Comparison of ENCODE assay signal across 10 cellular contexts in genomic region chr11:73645972-73646631, GRCh38. TPM values are rescaled to one million over a fixed set of nuclear protein-coding genes. Genes with fewer than 3 reads are reported as not detected.
A peak's percentile ranks its signal among the peaks of the same experiment; 100 is the strongest.
DNase-seq lines count a peak whose midpoint lies in the region; ATAC-seq, FAIRE-seq and TF ChIP-seq lines count a peak whose summit lies in the region.
"Had no signal": no experiment of that assay in that cellular context is flagged by ENCODE, and none has a peak within 500 bp of the region (broad histone marks: within the 10 kb centered on the region; RNA-seq: fewer than 3 reads in every experiment).

TSS of gene PLEKHB1 (plus strand) at chr11:73646581. CDS start at chr11:73646609, 28 bp downstream.

- TF ChIP-seq EP300 in HepG2 (IDR thresholded peaks at IDR 0.05; ENCODE audit: low read depth in 2 of 2, low read length in 2 of 2) (no peak), HepG2 (CRISPR knock-in tag; IDR thresholded peaks at IDR 0.05; ENCODE audit: borderline replicate concordance) (no peak)

- H3K27me3 Mint-ChIP-seq in activated CD8-positive, alpha-beta memory T cell treated with anti-CD3 and anti-CD28 coated beads, Interleukin-2, amount 10 ng/mL, durations not matched to agents 7 days and 5 days = peaks cover 6% of the 10 kb centered on the region

- H3K36me3 Mint-ChIP-seq in activated CD8-positive, alpha-beta memory T cell treated with anti-CD3 and anti-CD28 coated beads, Interleukin-2, amount 10 ng/mL, durations not matched to agents 7 days and 5 days = no peaks in the 10 kb centered on the region

- in situ Hi-C loops in mammary epithelial cell (cut with MboI; ENCODE audit: low sequenced_read_pairs in 2 of 2) (no loop called here), HepG2 (cut with HindIII; ENCODE audit: extremely low pct_ligation_motif_present, low pct_unique_long_range_greater_than_20kb) (no loop called here)

- no peaks in the 10 kb centered on the region for H3K79me2 ChIP-seq in mammary epithelial cell (ENCODE audit: insufficient read depth, low read length)
- peaks cover 2% of the 10 kb centered on the region for H3K79me2 ChIP-seq in HepG2 (ENCODE audit: insufficient read depth, low read length)

- H4K20me1 ChIP-seq in mammary epithelial cell (ENCODE audit: insufficient read depth, low read length) (no peaks in the 10 kb centered on the region), HepG2 (ENCODE audit: insufficient read depth, low read length) (no peaks in the 10 kb centered on the region)

- no peak for FAIRE-seq in HepG2 (lab: Jason Lieb, UNC)

- H3K4me2 ChIP-seq in mammary epithelial cell (ENCODE audit: insufficient read depth, low read depth, low read length) (peak within 1 kb of the TSS; percentile 54), HepG2 (ENCODE audit: low read depth, low read length) (peak within 1 kb of the TSS; percentile 54)

- no peaks in the 10 kb centered on the region for H3K9me3 Mint-ChIP-seq in activated CD8-positive, alpha-beta memory T cell treated with anti-CD3 and anti-CD28 coated beads, Interleukin-2, amount 10 ng/mL, durations not matched to agents 7 days and 5 days (ENCODE audit: low read depth)

- no peak for DNase-seq in activated CD8-positive, alpha-beta memory T cell treated with anti-CD3 and anti-CD28 coated beads, Interleukin-2, amount 10 ng/mL, durations not matched to agents 7 days and 5 days
- DNase-seq in activated CD8-positive, alpha-beta memory T cell treated with anti-CD3 and anti-CD28 coated beads, Interleukin-2, amount 50 U/mL, for 48 hours = no peak
- no peak for DNase-seq in mammary epithelial cell
- DNase-seq in HepG2 (ENCODE audit: low spot score) = no peak
- no peak for DNase-seq in thoracic aorta (ENCODE audit: low spot score)
- no peak for DNase-seq in NCI-H2081 treated with DMSO at 0.1 percent for 48 hours (lab: John Stamatoyannopoulos, UW)
- DNase-seq in NCI-H526 (lab: John Stamatoyannopoulos, UW) = no peak
- DNase-seq: occipital lobe had no signal

- dilution Hi-C loops in mammary epithelial cell (cut with HindIII; ENCODE audit: low sequenced_read_pairs) = no loop called here

- H3K4me1 Mint-ChIP-seq in activated CD8-positive, alpha-beta memory T cell treated with anti-CD3 and anti-CD28 coated beads, Interleukin-2, amount 10 ng/mL, durations not matched to agents 7 days and 5 days = peaks cover 14% of the 10 kb centered on the region

- H3K36me3 ChIP-seq in mammary epithelial cell (ENCODE audit: insufficient read depth, low read length) (no peaks in the 10 kb centered on the region), HepG2 (replicated peaks in 1 of 2; ENCODE audit: control insufficient read depth in 1 of 2, insufficient read depth in 2 of 2, low read length in 2 of 2) (no peaks in the 10 kb centered on the region), thoracic aorta (no peaks in the 10 kb centered on the region)
- H3K36me3 ChIP-seq: vagina had no signal

- H3K9ac ChIP-seq in mammary epithelial cell (ENCODE audit: insufficient read depth, low read length) (no peak within 1 kb of the TSS), HepG2 (ENCODE audit: insufficient read depth, low read depth, low read length) (no peak within 1 kb of the TSS)

- H3K27ac Mint-ChIP-seq in activated CD8-positive, alpha-beta memory T cell treated with anti-CD3 and anti-CD28 coated beads, Interleukin-2, amount 10 ng/mL, durations not matched to agents 7 days and 5 days = peak within 1 kb of the TSS; percentile 77

- no peak for TF ChIP-seq POLR2A in HepG2 (IDR thresholded peaks at IDR 0.05; ENCODE audit: insufficient read depth in 1 of 2, low read depth in 2 of 2, low read length in 2 of 2)

- H3K4me3 ChIP-seq in mammary epithelial cell (replicated peaks in 1 of 3; ENCODE audit: insufficient read depth in 1 of 3, low read depth in 2 of 3, low read length in 3 of 3) = no peak within 1 kb of the TSS
- peak within 1 kb of the TSS in 2 of 3 experiments; percentile 5 to 21; a peak in 3 of 6 replicates for H3K4me3 ChIP-seq in HepG2 (replicated peaks in 1 of 3; ENCODE audit: insufficient read depth in 1 of 3, low read depth in 2 of 3, low read length in 3 of 3)
- peak within 1 kb of the TSS; percentile 52 for H3K4me3 ChIP-seq in thoracic aorta

- H3K9me3 ChIP-seq in mammary epithelial cell (replicated peaks; ENCODE audit: insufficient read depth, low read length) (no peaks in the 10 kb centered on the region), HepG2 (ENCODE audit: low read length) (no peaks in the 10 kb centered on the region), thoracic aorta (no peaks in the 10 kb centered on the region)
- H3K9me3 ChIP-seq: vagina had no signal

- H3K27ac ChIP-seq in mammary epithelial cell (ENCODE audit: insufficient read depth, low read depth, low read length) (no peak within 1 kb of the TSS), HepG2 (ENCODE audit: extremely low read length, insufficient read depth, low read length) (no peak within 1 kb of the TSS), thoracic aorta (no peak within 1 kb of the TSS)
- H3K27ac ChIP-seq: vagina had no signal

- BruUV-seq in mammary epithelial cell (replicated peaks; lab: Mats Ljungman, UMichigan) (no TSS peak), HepG2 (replicated peaks; lab: Mats Ljungman, UMichigan) (no TSS peak)

- H3K4me3 Mint-ChIP-seq in activated CD8-positive, alpha-beta memory T cell treated with anti-CD3 and anti-CD28 coated beads, Interleukin-2, amount 10 ng/mL, durations not matched to agents 7 days and 5 days = peak within 1 kb of the TSS; percentile 74

- CTCF ChIA-PET in activated CD8-positive, alpha-beta memory T cell treated with anti-CD3 and anti-CD28 coated beads, Interleukin-2, amount 10 ng/mL, durations not matched to agents 7 days and 5 days (lab: Charles Lee) = interaction anchor here (4.0 to 5.1 kb wide), 2 partner anchors 15 to 20 kb away, joined by 27 to 39 read pairs; no protein-coding TSS in a partner anchor
- CTCF ChIA-PET in mammary epithelial cell (lab: Charles Lee; ENCODE audit: low non-redundant PET) (no interaction called here), HepG2 (lab: Yijun Ruan, JAX; ENCODE audit: low intra/inter-chr PET ratio, low total read pairs) (no interaction called here)

- POLR2A ChIA-PET in HepG2 (lab: Yijun Ruan, JAX) = no interaction called here

- intact Hi-C loops in mammary epithelial cell (cut with micrococcal nuclease) (no loop called here), HepG2 (cut with micrococcal nuclease; ENCODE audit: unreplicated experiment) (no loop called here)

- H3K27me3 ChIP-seq in mammary epithelial cell (ENCODE audit: insufficient read depth, low read length) (no peaks in the 10 kb centered on the region), HepG2 (ENCODE audit: control insufficient read depth in 1 of 2, insufficient read depth in 2 of 2, low read length in 2 of 2) (peaks cover 0 to 1% of the 10 kb centered on the region in 2 experiments; a peak in 2 of 5 replicates), thoracic aorta (replicated peaks; ENCODE audit: insufficient read depth) (no peaks in the 10 kb centered on the region)
- H3K27me3 ChIP-seq: vagina had no signal

- no peak within 1 kb of the TSS for H2AFZ ChIP-seq in mammary epithelial cell (ENCODE audit: low read depth, low read length)
- peak within 1 kb of the TSS; percentile 33 for H2AFZ ChIP-seq in HepG2 (ENCODE audit: low read length)

- H3K4me1 ChIP-seq in mammary epithelial cell (ENCODE audit: insufficient read depth, low read length) (peaks cover 7% of the 10 kb centered on the region), HepG2 (ENCODE audit: insufficient read depth, low read length) (peaks cover 58% of the 10 kb centered on the region), thoracic aorta (ENCODE audit: control insufficient read depth in 1 of 2, low read depth in 2 of 2) (peaks cover 0 to 13% of the 10 kb centered on the region in 2 donors)

- 90% methylated on average over 11 of the region's 26 CpGs for WGBS in mammary epithelial cell (ENCODE audit: low coverage, missing lambda C conversion rate)
- WGBS in HepG2 (ENCODE audit: low lambda C conversion rate) = 66% methylated on average over 22 of the region's 26 CpGs

- TF ChIP-seq RAD21 in HepG2 (CRISPR knock-in tag; IDR thresholded peaks at IDR 0.05) = no peak

- TF ChIP-seq CTCF in mammary epithelial cell (conservative IDR thresholded peaks at IDR 0.05 in 1 of 2, IDR thresholded peaks at IDR 0.05 in 1 of 2; ENCODE audit: extremely low read depth in 1 of 2, insufficient read depth in 1 of 2, low read depth in 1 of 2, low read length in 2 of 2) (no peak), HepG2 (CRISPR knock-in tag; IDR thresholded peaks at IDR 0.05) (no peak), thoracic aorta (IDR thresholded peaks at IDR 0.05) (no peak)

- ATAC-seq in activated CD8-positive, alpha-beta memory T cell treated with anti-CD3 and anti-CD28 coated beads, Interleukin-2, amount 10 ng/mL, durations not matched to agents 7 days and 5 days = no peak
- ATAC-seq in HepG2 (no peak), thoracic aorta (ENCODE audit: insufficient number of reproducible peaks, low FRiP score, low read depth) (no peak), HG02642 (IDR thresholded peaks at IDR 0.05; ENCODE audit: poor library complexity, unreplicated experiment) (no peak)

RNA-seq across cellular contexts. Expression of gene PLEKHB1, which starts in this region (rescaled TPM):
- total RNA-seq in activated CD8-positive, alpha-beta memory T cell treated with anti-CD3 and anti-CD28 coated beads, Interleukin-2, amount 10 ng/mL, durations not matched to agents 7 days and 5 days = 10 to 100 TPM in 1 of 2 experiments, 1 to 10 TPM in 1; 3.2 to 10.6 TPM
- 1 to 10 TPM in 1 of 2 donors, not detected in 1; 4.0 TPM for total RNA-seq in mammary epithelial cell
- 1.4 TPM for polyA plus RNA-seq in mammary epithelial cell
- polyA minus RNA-seq in mammary epithelial cell = 11.4 TPM
- 68.0 and 71.7 TPM in 2 replicates for total RNA-seq in HepG2 (2016; rRNA removed; fragmentation: Illumina TruSeq; extraction: Trizol)
- total RNA-seq in HepG2 (2016; cell fraction: cytosol; rRNA removed; fragmentation: Illumina TruSeq; extraction: Trizol; ENCODE audit: low read depth) = 14.1 and 14.6 TPM in 2 replicates
- total RNA-seq in HepG2 (2016; cell fraction: insoluble cytoplasmic fraction; rRNA removed; fragmentation: Illumina TruSeq; extraction: Trizol) = 68.8 and 77.9 TPM in 2 replicates
- total RNA-seq in HepG2 (2016; cell fraction: membrane; rRNA removed; fragmentation: Illumina TruSeq; extraction: Trizol) = 30.3 and 30.6 TPM in 2 replicates
- 31.7 and 39.9 TPM in 2 replicates for total RNA-seq in HepG2 (2016; cell fraction: nucleus; rRNA removed; fragmentation: Illumina TruSeq; extraction: Trizol)
- polyA plus RNA-seq in HepG2 (2011; rRNA removed) = 77.1 and 99.3 TPM in 2 replicates
- 95.0 and 157 TPM in 2 replicates for polyA plus RNA-seq in HepG2 (2011; cell fraction: cytosol; rRNA removed)
- 107 and 154 TPM in 2 replicates for polyA plus RNA-seq in HepG2 (2011; cell fraction: nucleus; rRNA removed)
- 47.9 and 54.0 TPM in 2 replicates for polyA plus RNA-seq in HepG2 (2012)
- 16.0 and 24.3 TPM in 2 replicates for polyA plus RNA-seq in HepG2 (2016; cell fraction: cytosol; fragmentation: Illumina TruSeq; extraction: Trizol; ENCODE audit: low read depth)
- polyA plus RNA-seq in HepG2 (2016; cell fraction: insoluble cytoplasmic fraction; fragmentation: Illumina TruSeq; extraction: Trizol; ENCODE audit: low read depth) = 128 and 133 TPM in 2 replicates
- 43.9 and 47.0 TPM in 2 replicates for polyA plus RNA-seq in HepG2 (2016; cell fraction: membrane; fragmentation: Illumina TruSeq; extraction: Trizol; ENCODE audit: low read depth)
- 69.9 and 81.4 TPM in 2 replicates for polyA plus RNA-seq in HepG2 (2016; cell fraction: nucleus; fragmentation: Illumina TruSeq; extraction: Trizol; ENCODE audit: insufficient read depth, low read depth)
- polyA minus RNA-seq in HepG2 (2011; rRNA and poly(A)+ RNA removed; ENCODE audit: low replicate concordance) = 0.09 and 172 TPM in 2 replicates
- polyA minus RNA-seq in HepG2 (2011; cell fraction: cytosol; rRNA and poly(A)+ RNA removed) = 66.4 and 67.7 TPM in 2 replicates
- 33.3 and 41.1 TPM in 2 replicates for polyA minus RNA-seq in HepG2 (2011; cell fraction: nucleus; rRNA and poly(A)+ RNA removed)
- total RNA-seq in thoracic aorta = 1 to 10 TPM; 7.3 to 7.9 TPM

Comparison
In these comparisons a context has a peak if more than half of its experiments do, and no peak if none do; other contexts are left out.
1. H3K4me3 ChIP-seq: peak in HepG2 (2 of 3) and thoracic aorta (single experiment); none in mammary epithelial cell (0 of 3).